ENCODE assay signal across 16 cellular contexts in genomic region chr4:85430226-85430625, GRCh38. TPM values are rescaled to one million over a fixed set of nuclear protein-coding genes. Genes with fewer than 3 reads are reported as not detected.
DNase-seq lines count a peak whose midpoint lies in the region; ATAC-seq and TF ChIP-seq lines count a peak whose summit lies in the region.
"Had no signal": no experiment of that assay in that cellular context is flagged by ENCODE, and none has a peak within 500 bp of the region (broad histone marks: within the 10 kb centered on the region; RNA-seq: fewer than 3 reads in every experiment).

No MANE protein-coding gene starts in this region.

- DNase-seq in Caco-2 = no peak
- no peak for DNase-seq in PC-3
- DNase-seq in endodermal cell = no peak
- peak; percentile 58 to 74 for DNase-seq in trophoblast cell
- no peak for DNase-seq in stimulated activated effector memory CD8-positive, alpha-beta T cell treated with anti-CD3 and anti-CD28 coated beads, Interleukin-12 subunit alpha, Interleukin-12 subunit beta, amount 100 ng/mL, for 72 hours (ENCODE audit: low spot score in 2 of 2)
- DNase-seq in NCI-H345 treated with DMSO at 0.1 percent for 48 hours (lab: John Stamatoyannopoulos, UW; ENCODE audit: unreplicated experiment) = no peak
- DNase-seq: 8988T; C1 segment of cervical spinal cord; CD4-positive, alpha-beta memory T cell; COR-L47; DMS153; DND-41; HFFc6 had no signal

- H2AFZ ChIP-seq in PC-3 (ENCODE audit: low read length) = 0 out of 2 replicates have a peak overlapping the region, but pooled peaks have one; percentile 9
- no peak overlapping the region for H2AFZ ChIP-seq in trophoblast cell (ENCODE audit: insufficient read depth, low read length, poor library complexity)

- H3K4me1 ChIP-seq in Caco-2 (peaks cover 17% of the 10 kb centered on the region; the same call in 1 of the 2 replicates), PC-3 (ENCODE audit: insufficient read depth, low read length) (peaks cover 18% of the 10 kb centered on the region), endodermal cell (ENCODE audit: control insufficient read depth, insufficient read depth, low read length) (no peaks in the 10 kb centered on the region), trophoblast cell (ENCODE audit: control insufficient read depth in 1 of 2, insufficient read depth in 2 of 2, low read length in 2 of 2) (peaks cover 10 to 19% of the 10 kb centered on the region in 2 experiments)

- H3K79me2 ChIP-seq in PC-3 (ENCODE audit: low read length) (no peaks in the 10 kb centered on the region), trophoblast cell (ENCODE audit: control insufficient read depth, insufficient read depth, low read length, poor library complexity) (no peaks in the 10 kb centered on the region)

- H4K12ac ChIP-seq in trophoblast cell (ENCODE audit: low read depth, low read length) = no peak overlapping the region

- H3K9me3 ChIP-seq in Caco-2 (no peaks in the 10 kb centered on the region), PC-3 (ENCODE audit: low read length) (no peaks in the 10 kb centered on the region), endodermal cell (ENCODE audit: control insufficient read depth, low read length) (peaks cover 13% of the 10 kb centered on the region), trophoblast cell (ENCODE audit: insufficient read depth, low read depth, low read length) (no peaks in the 10 kb centered on the region)
- H3K9me3 ChIP-seq: HAP-1 had no signal

- peak overlapping the region; percentile 46 for H2BK120ac ChIP-seq in trophoblast cell (ENCODE audit: insufficient read depth, low read length, poor library complexity)

- no peaks in the 10 kb centered on the region for H3F3A ChIP-seq in PC-3 (ENCODE audit: low read length, unreplicated experiment)

- no peak overlapping the region for H2AK5ac ChIP-seq in trophoblast cell (ENCODE audit: low read length)

- H3K23ac ChIP-seq in trophoblast cell (ENCODE audit: low read length) = no peak overlapping the region

- no peak overlapping the region for H4K91ac ChIP-seq in trophoblast cell (ENCODE audit: low read depth, low read length)

- peak overlapping the region; percentile 11 for H4K8ac ChIP-seq in trophoblast cell (ENCODE audit: low read depth, low read length)

- no peak overlapping the region for H3K18ac ChIP-seq in trophoblast cell (ENCODE audit: low read length)

- intact Hi-C loops in Caco-2 (cut with micrococcal nuclease; ENCODE audit: unreplicated experiment) (no loop called here), PC-3 (cut with micrococcal nuclease) (no loop called here)

- H2BK12ac ChIP-seq in trophoblast cell (ENCODE audit: low read length) = peak overlapping the region; percentile 84

- H3K36me3 Mint-ChIP-seq in Caco-2 (ENCODE audit: insufficient read depth, unreplicated experiment) = no peaks in the 10 kb centered on the region
- H3K36me3 Mint-ChIP-seq in endodermal cell (ENCODE audit: low read depth) = no peaks in the 10 kb centered on the region
- H3K36me3 Mint-ChIP-seq in stimulated activated effector memory CD8-positive, alpha-beta T cell treated with anti-CD3 and anti-CD28 coated beads, Interleukin-12 subunit alpha, Interleukin-12 subunit beta, amount 100 ng/mL, for 72 hours = no peaks in the 10 kb centered on the region
- H3K36me3 Mint-ChIP-seq: CD4-positive, alpha-beta memory T cell had no signal

- H3K4me3 ChIP-seq in Caco-2 (ENCODE audit: low read depth, low read length) (no peak overlapping the region), PC-3 (ENCODE audit: low read length) (no peak overlapping the region), endodermal cell (ENCODE audit: low read length) (no peak overlapping the region), trophoblast cell (ENCODE audit: low read depth, low read length) (no peak overlapping the region)
- H3K4me3 ChIP-seq: HAP-1 had no signal

- H3K4me1 Mint-ChIP-seq in Caco-2 (ENCODE audit: low read depth, unreplicated experiment) (peaks cover 18% of the 10 kb centered on the region), endodermal cell (peaks cover 18% of the 10 kb centered on the region)
- no peaks in the 10 kb centered on the region for H3K4me1 Mint-ChIP-seq in stimulated activated effector memory CD8-positive, alpha-beta T cell treated with anti-CD3 and anti-CD28 coated beads, Interleukin-12 subunit alpha, Interleukin-12 subunit beta, amount 100 ng/mL, for 72 hours
- H3K4me1 Mint-ChIP-seq: CD4-positive, alpha-beta memory T cell had no signal

- H2BK5ac ChIP-seq in trophoblast cell (ENCODE audit: low read depth, low read length, poor library complexity) = peak overlapping the region; percentile 76

- TF ChIP-seq CTCF in Caco-2 (IDR thresholded peaks at IDR 0.05; ENCODE audit: insufficient read depth in 1 of 2, low read depth in 1 of 2, low read length in 1 of 2, severe bottlenecking in 1 of 2, unreplicated experiment in 1 of 2) (no peak), PC-3 (conservative IDR thresholded peaks at IDR 0.05; ENCODE audit: low read depth, low read length) (no peak), endodermal cell (conservative IDR thresholded peaks at IDR 0.05) (no peak)

- no TSS peak for BruUV-seq in Caco-2 (replicated peaks; lab: Mats Ljungman, UMichigan)
- BruUV-seq in PC-3 (replicated peaks; lab: Mats Ljungman, UMichigan) = no TSS peak

- no peak overlapping the region for H3K27ac ChIP-seq in PC-3 (ENCODE audit: low read length)
- H3K27ac ChIP-seq in endodermal cell (ENCODE audit: low read depth, low read length) = no peak overlapping the region
- H3K27ac ChIP-seq in trophoblast cell (ENCODE audit: low read depth, low read length) = peak overlapping the region; percentile 88

- ATAC-seq in PC-3 (no peak; the same call in 1 of the 2 replicates), GM18861 (IDR thresholded peaks at IDR 0.05; ENCODE audit: unreplicated experiment) (no peak), HG02571 (IDR thresholded peaks at IDR 0.05; ENCODE audit: unreplicated experiment) (no peak)
- ATAC-seq in stimulated activated effector memory CD8-positive, alpha-beta T cell treated with anti-CD3 and anti-CD28 coated beads, Interleukin-12 subunit alpha, Interleukin-12 subunit beta, amount 100 ng/mL, for 72 hours = no peak

- no peaks in the 10 kb centered on the region for H3K27me3 ChIP-seq in Caco-2 (replicated peaks; ENCODE audit: control insufficient read depth, insufficient read depth, low read length)
- no peaks in the 10 kb centered on the region for H3K27me3 ChIP-seq in PC-3 (ENCODE audit: low read length)
- no peaks in the 10 kb centered on the region for H3K27me3 ChIP-seq in endodermal cell (ENCODE audit: control insufficient read depth, insufficient read depth, low read length, poor library complexity, severe bottlenecking)
- no peaks in the 10 kb centered on the region for H3K27me3 ChIP-seq in trophoblast cell (ENCODE audit: insufficient read depth, low read length)

- H3K4me2 ChIP-seq in PC-3 (ENCODE audit: low read length) = peak overlapping the region; percentile 46
- H3K4me2 ChIP-seq in trophoblast cell (ENCODE audit: low read length) = peak overlapping the region; percentile 5

- H3K9me2 ChIP-seq in PC-3 (replicated peaks; ENCODE audit: low read length) = no peaks in the 10 kb centered on the region

- POLR2A ChIA-PET in Caco-2 (lab: Charles Lee) = no interaction called here
- POLR2A ChIA-PET in PC-3 (lab: Charles Lee; ENCODE audit: unreplicated experiment) = no interaction called here

- H3K14ac ChIP-seq in trophoblast cell (ENCODE audit: low read length) = no peak overlapping the region

- H3K27ac Mint-ChIP-seq in Caco-2 (ENCODE audit: unreplicated experiment) (peak overlapping the region; percentile 4), endodermal cell (peak overlapping the region; percentile 26)
- H3K27ac Mint-ChIP-seq in stimulated activated effector memory CD8-positive, alpha-beta T cell treated with anti-CD3 and anti-CD28 coated beads, Interleukin-12 subunit alpha, Interleukin-12 subunit beta, amount 100 ng/mL, for 72 hours = no peak overlapping the region
- H3K27ac Mint-ChIP-seq: CD4-positive, alpha-beta memory T cell; HFFc6 had no signal

- H3K9me3 Mint-ChIP-seq in Caco-2 (ENCODE audit: unreplicated experiment) (no peaks in the 10 kb centered on the region), endodermal cell (peaks cover 8% of the 10 kb centered on the region)
- H3K9me3 Mint-ChIP-seq in stimulated activated effector memory CD8-positive, alpha-beta T cell treated with anti-CD3 and anti-CD28 coated beads, Interleukin-12 subunit alpha, Interleukin-12 subunit beta, amount 100 ng/mL, for 72 hours = peaks cover 4% of the 10 kb centered on the region
- H3K9me3 Mint-ChIP-seq: HFFc6 had no signal

- H3K4me3 Mint-ChIP-seq in Caco-2 (ENCODE audit: unreplicated experiment) = no peak overlapping the region
- peak overlapping the region; percentile 7 for H3K4me3 Mint-ChIP-seq in endodermal cell
- H3K4me3 Mint-ChIP-seq in stimulated activated effector memory CD8-positive, alpha-beta T cell treated with anti-CD3 and anti-CD28 coated beads, Interleukin-12 subunit alpha, Interleukin-12 subunit beta, amount 100 ng/mL, for 72 hours = no peak overlapping the region
- H3K4me3 Mint-ChIP-seq: CD4-positive, alpha-beta memory T cell; HFFc6 had no signal

- H3K27me3 Mint-ChIP-seq in Caco-2 (ENCODE audit: insufficient read depth, unreplicated experiment) = no peaks in the 10 kb centered on the region
- H3K27me3 Mint-ChIP-seq in endodermal cell (ENCODE audit: insufficient read depth) = no peaks in the 10 kb centered on the region
- H3K27me3 Mint-ChIP-seq: CD4-positive, alpha-beta memory T cell had no signal

- CTCF ChIA-PET in Caco-2 (lab: Charles Lee) (no interaction called here), PC-3 (lab: Charles Lee) (no interaction called here)

- H3K79me1 ChIP-seq in trophoblast cell (ENCODE audit: low read length) = peaks cover 10% of the 10 kb centered on the region

- H3K36me3 ChIP-seq in Caco-2 (ENCODE audit: control insufficient read depth, insufficient read depth, low read length) = no peaks in the 10 kb centered on the region
- no peaks in the 10 kb centered on the region for H3K36me3 ChIP-seq in PC-3 (ENCODE audit: low read depth, low read length)
- no peaks in the 10 kb centered on the region for H3K36me3 ChIP-seq in endodermal cell (ENCODE audit: control insufficient read depth, insufficient read depth, low read length)
- no peaks in the 10 kb centered on the region for H3K36me3 ChIP-seq in trophoblast cell (ENCODE audit: control insufficient read depth in 1 of 2, insufficient read depth in 2 of 2, low read length in 2 of 2)
- H3K36me3 ChIP-seq: HAP-1 had no signal

- H3K9ac ChIP-seq in PC-3 (ENCODE audit: low read length) (no peak overlapping the region), endodermal cell (ENCODE audit: extremely low read depth, low read length, poor library complexity, severe bottlenecking) (no peak overlapping the region), trophoblast cell (ENCODE audit: low read length) (no peak overlapping the region)

- H3K4ac ChIP-seq in trophoblast cell (ENCODE audit: low read depth, low read length) = no peak overlapping the region

- H4K20me1 ChIP-seq in PC-3 (ENCODE audit: low read length) = no peaks in the 10 kb centered on the region

- 94% methylated on average over 3 of the region's 3 CpGs; no CpG with 5 or more reads in 1 of the 2 experiments for WGBS in endodermal cell (ENCODE audit: insufficient coverage in 1 of 2, insufficient read length in 1 of 2), 2 experiments
- no CpG with 5 or more reads among the region's 3 CpGs for WGBS in trophoblast cell (ENCODE audit: extremely low coverage, insufficient coverage, insufficient read length)

RNA-seq across cellular contexts. Expression of gene ARHGAP24, which starts 44.7 kb away (rescaled TPM):
- 2.5 and 2.8 TPM in 2 replicates for total RNA-seq in Caco-2 (2022)
- total RNA-seq in PC-3 (2014; rRNA removed) = 7.2 and 7.4 TPM in 2 replicates
- 10 to 100 TPM; 66.8 to 85.6 TPM for total RNA-seq in endodermal cell
- polyA plus RNA-seq in endodermal cell (2013, experiment 1 of 2) = 6.9 TPM
- polyA plus RNA-seq in endodermal cell (2013, experiment 2 of 2) = 7.8 TPM
- polyA plus RNA-seq in trophoblast cell (2013) = 24.0 and 25.9 TPM in 2 replicates
- total RNA-seq: CD4-positive, alpha-beta memory T cell had no signal

Comparison
In these comparisons a context has a peak if more than half of its experiments do, and no peak if none do; other contexts are left out.
1. DNase-seq: peak in trophoblast cell (2 of 2); none in Caco-2 (0 of 2), PC-3 (single experiment), endodermal cell (single experiment), stimulated activated effector memory CD8-positive, alpha-beta T cell treated with anti-CD3 and anti-CD28 coated beads, Interleukin-12 subunit alpha, Interleukin-12 subunit beta, amount 100 ng/mL, for 72 hours (0 of 2) and NCI-H345 treated with DMSO at 0.1 percent for 48 hours (single experiment).